Comparison of ENCODE assay signal across 2 cellular contexts in the genomic region with DNA sequence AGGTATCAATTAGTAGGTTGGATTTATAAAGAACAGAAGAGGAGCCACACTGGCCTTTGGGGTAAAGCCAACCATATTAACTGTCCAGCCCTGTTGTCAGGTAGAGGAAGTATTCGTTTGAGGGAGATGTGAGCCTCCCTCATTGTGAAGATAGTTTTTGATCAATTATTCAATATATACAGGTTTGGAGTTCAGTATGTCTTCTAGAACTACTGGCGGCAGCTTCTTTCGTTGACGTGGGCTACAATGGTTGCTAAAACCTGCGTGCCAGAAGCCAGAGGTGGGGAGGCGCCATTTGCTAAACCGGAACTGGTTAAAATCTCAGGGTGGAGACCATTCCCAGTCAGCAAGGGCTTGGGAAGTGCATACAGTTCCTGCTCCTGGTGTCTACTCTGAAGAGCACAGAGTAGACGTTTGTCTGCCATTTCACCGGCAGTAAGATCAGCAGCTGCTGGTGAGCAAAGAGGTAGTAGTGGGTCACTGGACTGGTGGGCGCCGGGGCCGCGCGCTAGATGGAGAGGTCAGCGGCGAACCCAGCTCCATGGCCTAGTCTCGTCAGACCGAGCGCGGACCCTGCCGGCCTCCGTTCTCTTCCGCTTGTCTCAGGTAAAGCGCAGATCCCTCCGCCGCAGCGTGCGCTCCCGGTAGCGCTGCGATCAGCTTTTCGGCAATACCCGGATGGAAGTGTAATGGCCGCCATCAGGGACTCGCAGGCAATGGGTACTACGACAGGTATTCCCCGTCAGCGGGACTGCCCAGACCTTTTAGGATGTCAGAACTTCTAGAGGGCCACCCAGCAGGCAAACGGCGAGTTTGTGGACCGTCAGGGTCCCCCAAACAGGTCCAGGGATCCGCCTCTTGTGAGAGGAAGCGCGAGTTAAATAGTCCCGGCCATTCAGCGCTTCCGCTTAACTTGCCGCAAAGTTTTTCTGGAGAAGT.
TF ChIP-seq lines count a peak whose summit lies in the region.

A gene with protein sequence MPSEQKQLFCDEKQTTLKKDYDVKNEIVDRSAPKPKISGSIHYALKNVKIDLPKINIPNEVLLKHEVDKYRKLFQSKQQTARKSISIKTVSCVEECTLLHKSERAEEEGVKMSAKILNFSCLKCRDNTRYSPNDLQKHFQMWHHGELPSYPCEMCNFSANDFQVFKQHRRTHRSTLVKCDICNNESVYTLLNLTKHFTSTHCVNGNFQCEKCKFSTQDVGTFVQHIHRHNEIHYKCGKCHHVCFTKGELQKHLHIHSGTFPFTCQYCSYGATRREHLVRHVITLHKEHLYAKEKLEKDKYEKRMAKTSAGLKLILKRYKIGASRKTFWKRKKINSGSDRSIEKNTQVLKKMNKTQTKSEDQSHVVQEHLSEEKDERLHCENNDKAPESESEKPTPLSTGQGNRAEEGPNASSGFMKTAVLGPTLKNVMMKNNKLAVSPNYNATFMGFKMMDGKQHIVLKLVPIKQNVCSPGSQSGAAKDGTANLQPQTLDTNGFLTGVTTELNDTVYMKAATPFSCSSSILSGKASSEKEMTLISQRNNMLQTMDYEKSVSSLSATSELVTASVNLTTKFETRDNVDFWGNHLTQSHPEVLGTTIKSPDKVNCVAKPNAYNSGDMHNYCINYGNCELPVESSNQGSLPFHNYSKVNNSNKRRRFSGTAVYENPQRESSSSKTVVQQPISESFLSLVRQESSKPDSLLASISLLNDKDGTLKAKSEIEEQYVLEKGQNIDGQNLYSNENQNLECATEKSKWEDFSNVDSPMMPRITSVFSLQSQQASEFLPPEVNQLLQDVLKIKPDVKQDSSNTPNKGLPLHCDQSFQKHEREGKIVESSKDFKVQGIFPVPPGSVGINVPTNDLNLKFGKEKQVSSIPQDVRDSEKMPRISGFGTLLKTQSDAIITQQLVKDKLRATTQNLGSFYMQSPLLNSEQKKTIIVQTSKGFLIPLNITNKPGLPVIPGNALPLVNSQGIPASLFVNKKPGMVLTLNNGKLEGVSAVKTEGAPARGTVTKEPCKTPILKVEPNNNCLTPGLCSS (N-terminal part only) (plus strand): TSS at position 911 of the 939 bp plus-strand sequence. CDS start 26,026 bp downstream, outside the sequence.

TF ChIP-seq in HEK293T, 16 proteins besides CTCF, POLR2A, EP300 and RAD21 (continued from another document):
- TF ChIP-seq, protein P1, sequence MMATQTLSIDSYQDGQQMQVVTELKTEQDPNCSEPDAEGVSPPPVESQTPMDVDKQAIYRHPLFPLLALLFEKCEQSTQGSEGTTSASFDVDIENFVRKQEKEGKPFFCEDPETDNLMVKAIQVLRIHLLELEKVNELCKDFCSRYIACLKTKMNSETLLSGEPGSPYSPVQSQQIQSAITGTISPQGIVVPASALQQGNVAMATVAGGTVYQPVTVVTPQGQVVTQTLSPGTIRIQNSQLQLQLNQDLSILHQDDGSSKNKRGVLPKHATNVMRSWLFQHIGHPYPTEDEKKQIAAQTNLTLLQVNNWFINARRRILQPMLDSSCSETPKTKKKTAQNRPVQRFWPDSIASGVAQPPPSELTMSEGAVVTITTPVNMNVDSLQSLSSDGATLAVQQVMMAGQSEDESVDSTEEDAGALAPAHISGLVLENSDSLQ (IDR thresholded peaks at IDR 0.05), result no peak
- TF ChIP-seq FOXK2 (IDR thresholded peaks at IDR 0.05) (no peak), FOXA1 (IDR thresholded peaks at IDR 0.05) (no peak)

TF ChIP-seq in SK-N-SH, 30 proteins besides CTCF, POLR2A, EP300 and RAD21 (continued from another document):
- TF ChIP-seq, protein P2, sequence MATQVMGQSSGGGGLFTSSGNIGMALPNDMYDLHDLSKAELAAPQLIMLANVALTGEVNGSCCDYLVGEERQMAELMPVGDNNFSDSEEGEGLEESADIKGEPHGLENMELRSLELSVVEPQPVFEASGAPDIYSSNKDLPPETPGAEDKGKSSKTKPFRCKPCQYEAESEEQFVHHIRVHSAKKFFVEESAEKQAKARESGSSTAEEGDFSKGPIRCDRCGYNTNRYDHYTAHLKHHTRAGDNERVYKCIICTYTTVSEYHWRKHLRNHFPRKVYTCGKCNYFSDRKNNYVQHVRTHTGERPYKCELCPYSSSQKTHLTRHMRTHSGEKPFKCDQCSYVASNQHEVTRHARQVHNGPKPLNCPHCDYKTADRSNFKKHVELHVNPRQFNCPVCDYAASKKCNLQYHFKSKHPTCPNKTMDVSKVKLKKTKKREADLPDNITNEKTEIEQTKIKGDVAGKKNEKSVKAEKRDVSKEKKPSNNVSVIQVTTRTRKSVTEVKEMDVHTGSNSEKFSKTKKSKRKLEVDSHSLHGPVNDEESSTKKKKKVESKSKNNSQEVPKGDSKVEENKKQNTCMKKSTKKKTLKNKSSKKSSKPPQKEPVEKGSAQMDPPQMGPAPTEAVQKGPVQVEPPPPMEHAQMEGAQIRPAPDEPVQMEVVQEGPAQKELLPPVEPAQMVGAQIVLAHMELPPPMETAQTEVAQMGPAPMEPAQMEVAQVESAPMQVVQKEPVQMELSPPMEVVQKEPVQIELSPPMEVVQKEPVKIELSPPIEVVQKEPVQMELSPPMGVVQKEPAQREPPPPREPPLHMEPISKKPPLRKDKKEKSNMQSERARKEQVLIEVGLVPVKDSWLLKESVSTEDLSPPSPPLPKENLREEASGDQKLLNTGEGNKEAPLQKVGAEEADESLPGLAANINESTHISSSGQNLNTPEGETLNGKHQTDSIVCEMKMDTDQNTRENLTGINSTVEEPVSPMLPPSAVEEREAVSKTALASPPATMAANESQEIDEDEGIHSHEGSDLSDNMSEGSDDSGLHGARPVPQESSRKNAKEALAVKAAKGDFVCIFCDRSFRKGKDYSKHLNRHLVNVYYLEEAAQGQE (IDR thresholded peaks at IDR 0.05; ENCODE audit: low read depth, low read length), result no peak
- no peak for TF ChIP-seq FOXJ3 (CRISPR knock-in tag; IDR thresholded peaks at IDR 0.05)
- TF ChIP-seq, protein P3, sequence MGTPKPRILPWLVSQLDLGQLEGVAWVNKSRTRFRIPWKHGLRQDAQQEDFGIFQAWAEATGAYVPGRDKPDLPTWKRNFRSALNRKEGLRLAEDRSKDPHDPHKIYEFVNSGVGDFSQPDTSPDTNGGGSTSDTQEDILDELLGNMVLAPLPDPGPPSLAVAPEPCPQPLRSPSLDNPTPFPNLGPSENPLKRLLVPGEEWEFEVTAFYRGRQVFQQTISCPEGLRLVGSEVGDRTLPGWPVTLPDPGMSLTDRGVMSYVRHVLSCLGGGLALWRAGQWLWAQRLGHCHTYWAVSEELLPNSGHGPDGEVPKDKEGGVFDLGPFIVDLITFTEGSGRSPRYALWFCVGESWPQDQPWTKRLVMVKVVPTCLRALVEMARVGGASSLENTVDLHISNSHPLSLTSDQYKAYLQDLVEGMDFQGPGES (IDR thresholded peaks at IDR 0.05; ENCODE audit: low read depth, low read length), result no peak
- peak; percentile 51; the same call in 1 of the 2 replicates for TF ChIP-seq FOXM1 (IDR thresholded peaks at IDR 0.05; ENCODE audit: low read depth)
- TF ChIP-seq, protein P4, sequence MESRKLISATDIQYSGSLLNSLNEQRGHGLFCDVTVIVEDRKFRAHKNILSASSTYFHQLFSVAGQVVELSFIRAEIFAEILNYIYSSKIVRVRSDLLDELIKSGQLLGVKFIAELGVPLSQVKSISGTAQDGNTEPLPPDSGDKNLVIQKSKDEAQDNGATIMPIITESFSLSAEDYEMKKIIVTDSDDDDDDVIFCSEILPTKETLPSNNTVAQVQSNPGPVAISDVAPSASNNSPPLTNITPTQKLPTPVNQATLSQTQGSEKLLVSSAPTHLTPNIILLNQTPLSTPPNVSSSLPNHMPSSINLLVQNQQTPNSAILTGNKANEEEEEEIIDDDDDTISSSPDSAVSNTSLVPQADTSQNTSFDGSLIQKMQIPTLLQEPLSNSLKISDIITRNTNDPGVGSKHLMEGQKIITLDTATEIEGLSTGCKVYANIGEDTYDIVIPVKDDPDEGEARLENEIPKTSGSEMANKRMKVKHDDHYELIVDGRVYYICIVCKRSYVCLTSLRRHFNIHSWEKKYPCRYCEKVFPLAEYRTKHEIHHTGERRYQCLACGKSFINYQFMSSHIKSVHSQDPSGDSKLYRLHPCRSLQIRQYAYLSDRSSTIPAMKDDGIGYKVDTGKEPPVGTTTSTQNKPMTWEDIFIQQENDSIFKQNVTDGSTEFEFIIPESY (IDR thresholded peaks at IDR 0.05; ENCODE audit: borderline replicate concordance, low read depth), result no peak
- TF ChIP-seq MEF2A (IDR thresholded peaks at IDR 0.05; ENCODE audit: borderline replicate concordance, low read depth), result no peak
- no peak for TF ChIP-seq FOSL2 (IDR thresholded peaks at IDR 0.05; ENCODE audit: borderline replicate concordance, low read depth)
- no peak for TF ChIP-seq TCF12 (IDR thresholded peaks at IDR 0.05)
- TF ChIP-seq RCOR1 (IDR thresholded peaks at IDR 0.05; ENCODE audit: low read length), result no peak; the same call in 1 of the 2 replicates
- TF ChIP-seq GATA2 (CRISPR knock-in tag; IDR thresholded peaks at IDR 0.05), result no peak
- TF ChIP-seq, protein P5, sequence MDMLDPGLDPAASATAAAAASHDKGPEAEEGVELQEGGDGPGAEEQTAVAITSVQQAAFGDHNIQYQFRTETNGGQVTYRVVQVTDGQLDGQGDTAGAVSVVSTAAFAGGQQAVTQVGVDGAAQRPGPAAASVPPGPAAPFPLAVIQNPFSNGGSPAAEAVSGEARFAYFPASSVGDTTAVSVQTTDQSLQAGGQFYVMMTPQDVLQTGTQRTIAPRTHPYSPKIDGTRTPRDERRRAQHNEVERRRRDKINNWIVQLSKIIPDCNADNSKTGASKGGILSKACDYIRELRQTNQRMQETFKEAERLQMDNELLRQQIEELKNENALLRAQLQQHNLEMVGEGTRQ (IDR thresholded peaks at IDR 0.05; ENCODE audit: borderline replicate concordance, low read depth, low read length), result no peak
- 0 out of 2 replicates have a peak, but pooled peaks have one; percentile 8 for TF ChIP-seq RXRA (IDR thresholded peaks at IDR 0.05; ENCODE audit: borderline replicate concordance, low read depth)
- no peak for TF ChIP-seq NRF1 (IDR thresholded peaks at IDR 0.05; ENCODE audit: low read depth, low read length)
- TF ChIP-seq EZH2phosphoT487 (IDR thresholded peaks at IDR 0.05; ENCODE audit: borderline replicate concordance, low read depth), result no peak
- peak; percentile 94 for TF ChIP-seq ELF1 (IDR thresholded peaks at IDR 0.05)
- TF ChIP-seq, protein P6, sequence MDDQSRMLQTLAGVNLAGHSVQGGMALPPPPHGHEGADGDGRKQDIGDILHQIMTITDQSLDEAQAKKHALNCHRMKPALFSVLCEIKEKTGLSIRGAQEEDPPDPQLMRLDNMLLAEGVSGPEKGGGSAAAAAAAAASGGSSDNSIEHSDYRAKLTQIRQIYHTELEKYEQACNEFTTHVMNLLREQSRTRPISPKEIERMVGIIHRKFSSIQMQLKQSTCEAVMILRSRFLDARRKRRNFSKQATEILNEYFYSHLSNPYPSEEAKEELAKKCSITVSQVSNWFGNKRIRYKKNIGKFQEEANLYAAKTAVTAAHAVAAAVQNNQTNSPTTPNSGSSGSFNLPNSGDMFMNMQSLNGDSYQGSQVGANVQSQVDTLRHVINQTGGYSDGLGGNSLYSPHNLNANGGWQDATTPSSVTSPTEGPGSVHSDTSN (IDR thresholded peaks at IDR 0.05), result peak; percentile 71
- TF ChIP-seq, protein P7, sequence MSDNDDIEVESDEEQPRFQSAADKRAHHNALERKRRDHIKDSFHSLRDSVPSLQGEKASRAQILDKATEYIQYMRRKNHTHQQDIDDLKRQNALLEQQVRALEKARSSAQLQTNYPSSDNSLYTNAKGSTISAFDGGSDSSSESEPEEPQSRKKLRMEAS (IDR thresholded peaks at IDR 0.05; ENCODE audit: low read depth), result peak; percentile 95
- no peak for TF ChIP-seq RFX5 (IDR thresholded peaks at IDR 0.05; ENCODE audit: low read length)
- no peak for TF ChIP-seq SMC3 (IDR thresholded peaks at IDR 0.05; ENCODE audit: low read depth, low read length)
